Comparison of ENCODE assay signal across 1 cellular context in the genomic region with DNA sequence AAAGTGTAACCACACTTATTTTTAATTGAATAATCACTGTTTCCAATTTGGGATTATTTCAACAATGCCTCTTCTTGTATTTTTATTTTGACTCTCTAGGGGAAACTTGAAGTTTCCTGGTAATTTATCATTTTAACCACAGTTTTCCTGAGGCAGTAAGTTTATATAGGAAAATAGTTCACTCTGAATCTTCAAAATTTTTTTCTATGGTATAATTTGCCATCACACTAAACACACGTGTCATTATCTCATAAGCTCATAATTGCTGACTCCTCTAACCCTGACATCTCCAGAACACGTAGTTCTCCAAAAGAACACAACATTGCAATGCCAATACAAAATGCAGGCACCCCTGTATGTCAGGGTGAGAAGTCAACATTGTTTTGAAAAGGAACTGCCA.
TF ChIP-seq lines count a peak whose summit lies in the region.

No MANE protein-coding gene starts in this region.

TF ChIP-seq in H1, 55 proteins besides CTCF, POLR2A, EP300 and RAD21 (continued from another document):
- TF ChIP-seq TBP (IDR thresholded peaks at IDR 0.05; ENCODE audit: low read depth, low read length) (no peak), TAF7 (optimal IDR thresholded peaks at IDR 0.05; ENCODE audit: borderline replicate concordance, low read depth, low read length) (no peak), HDAC6 (IDR thresholded peaks at IDR 0.05; ENCODE audit: low read depth, low read length) (no peak), CREB1 (IDR thresholded peaks at IDR 0.05) (no peak)
